Comparison of ENCODE assay signal across 13 cellular contexts in genomic region chr1:110647254-110647891, GRCh38. TPM values are rescaled to one million over a fixed set of nuclear protein-coding genes. Genes with fewer than 3 reads are reported as not detected.
DNase-seq lines count a peak whose midpoint lies in the region; ATAC-seq, FAIRE-seq and TF ChIP-seq lines count a peak whose summit lies in the region.
"Had no signal": no experiment of that assay in that cellular context is flagged by ENCODE, and none has a peak within 500 bp of the region (broad histone marks: within the 10 kb centered on the region; RNA-seq: fewer than 3 reads in every experiment).

No MANE protein-coding gene starts in this region.

- H3K27me3 ChIP-seq in upper lobe of right lung: no peaks in the 10 kb centered on the region

- CTCF ChIA-PET in activated naive CD4-positive, alpha-beta T cell treated with anti-CD3 and anti-CD28 coated beads for 36 hours (lab: Charles Lee): interaction anchor here (0.9 to 7.4 kb wide), 7 partner anchors 10 to 118 kb away, joined by 3 to 135 read pairs (median 15); partner anchors contain the start of gene KCNA3

- H3K4me3 Mint-ChIP-seq in activated naive CD4-positive, alpha-beta T cell treated with anti-CD3 and anti-CD28 coated beads for 36 hours: peak overlapping the region; percentile 11
- no peak overlapping the region for H3K4me3 Mint-ChIP-seq in T-helper 2 cell treated with Interferon-gamma antibody and Interleukin-4, amounts not matched to agents 5 μg/mL and 100 μg/mL, for 36 hours
- H3K4me3 Mint-ChIP-seq: activated T-helper 1 cell treated with anti-CD3 and anti-CD28 coated beads, Interleukin-12 subunit alpha, Interleukin-12 subunit beta, Interleukin-2, Interleukin-4 antibody, amounts not matched to agents 30 ng/mL and 10 ng/mL and 1 ng/mL, durations not matched to agents 14 hours and 24 hours and 36 hours; H9; T-helper 1 cell treated with Interleukin-12 subunit alpha and Interleukin-12 subunit beta and Interleukin-4 antibody, amounts not matched to agents 30 μg/mL and 1 μg/mL, for 36 hours had no signal

- TF ChIP-seq CTCF in fibroblast of the aortic adventitia (IDR thresholded peaks at IDR 0.05; ENCODE audit: insufficient read depth, low read length) (no peak), upper lobe of right lung (IDR thresholded peaks at IDR 0.05) (no peak)

- no peaks in the 10 kb centered on the region for H3K9me3 Mint-ChIP-seq in activated naive CD4-positive, alpha-beta T cell treated with anti-CD3 and anti-CD28 coated beads for 36 hours
- no peaks in the 10 kb centered on the region for H3K9me3 Mint-ChIP-seq in T-helper 2 cell treated with Interferon-gamma antibody and Interleukin-4, amounts not matched to agents 5 μg/mL and 100 μg/mL, for 36 hours
- H3K9me3 Mint-ChIP-seq: activated T-helper 1 cell treated with anti-CD3 and anti-CD28 coated beads, Interleukin-12 subunit alpha, Interleukin-12 subunit beta, Interleukin-2, Interleukin-4 antibody, amounts not matched to agents 30 ng/mL and 10 ng/mL and 1 ng/mL, durations not matched to agents 14 hours and 24 hours and 36 hours; H9; immature natural killer cell; T-helper 1 cell treated with Interleukin-12 subunit alpha and Interleukin-12 subunit beta and Interleukin-4 antibody, amounts not matched to agents 30 μg/mL and 1 μg/mL, for 36 hours had no signal

- H3K4me3 ChIP-seq in fibroblast of the aortic adventitia (ENCODE audit: low read depth, low read length) (no peak overlapping the region), upper lobe of right lung (no peak overlapping the region)
- H3K4me3 ChIP-seq: prostate gland had no signal

- intact Hi-C loops in activated naive CD4-positive, alpha-beta T cell treated with anti-CD3 and anti-CD28 coated beads for 36 hours (cut with micrococcal nuclease): loop anchor here (1.0 to 5.0 kb wide), 9 partner anchors 10 to 630 kb away; no protein-coding TSS in a partner anchor
- intact Hi-C loops in upper lobe of right lung (cut with DNase I): no loop called here

- no peaks in the 10 kb centered on the region for H3K27me3 Mint-ChIP-seq in activated naive CD4-positive, alpha-beta T cell treated with anti-CD3 and anti-CD28 coated beads for 36 hours (ENCODE audit: low read depth)
- H3K27me3 Mint-ChIP-seq in T-helper 2 cell treated with Interferon-gamma antibody and Interleukin-4, amounts not matched to agents 5 μg/mL and 100 μg/mL, for 36 hours (ENCODE audit: low read depth): no peaks in the 10 kb centered on the region

- no peak for FAIRE-seq in RCC 7860 (lab: Jason Lieb, UNC)

- peak; percentile 68 for ATAC-seq in upper lobe of right lung

- peak overlapping the region; percentile 49 for H3K27ac ChIP-seq in upper lobe of right lung
- H3K27ac ChIP-seq: prostate gland had no signal

- H3K4me1 Mint-ChIP-seq in activated naive CD4-positive, alpha-beta T cell treated with anti-CD3 and anti-CD28 coated beads for 36 hours (ENCODE audit: low read depth): peaks cover 47% of the 10 kb centered on the region
- H3K4me1 Mint-ChIP-seq in T-helper 2 cell treated with Interferon-gamma antibody and Interleukin-4, amounts not matched to agents 5 μg/mL and 100 μg/mL, for 36 hours (ENCODE audit: low read depth): peaks cover 45% of the 10 kb centered on the region
- H3K4me1 Mint-ChIP-seq: H9 had no signal

- H3K36me3 Mint-ChIP-seq in activated naive CD4-positive, alpha-beta T cell treated with anti-CD3 and anti-CD28 coated beads for 36 hours (ENCODE audit: low read depth): no peaks in the 10 kb centered on the region
- peaks cover 2% of the 10 kb centered on the region for H3K36me3 Mint-ChIP-seq in T-helper 2 cell treated with Interferon-gamma antibody and Interleukin-4, amounts not matched to agents 5 μg/mL and 100 μg/mL, for 36 hours (ENCODE audit: low read depth)
- H3K36me3 Mint-ChIP-seq: immature natural killer cell had no signal

- H3K27ac Mint-ChIP-seq in activated naive CD4-positive, alpha-beta T cell treated with anti-CD3 and anti-CD28 coated beads for 36 hours: no peak overlapping the region
- no peak overlapping the region for H3K27ac Mint-ChIP-seq in T-helper 2 cell treated with Interferon-gamma antibody and Interleukin-4, amounts not matched to agents 5 μg/mL and 100 μg/mL, for 36 hours
- H3K27ac Mint-ChIP-seq: H9; T-helper 1 cell treated with Interleukin-12 subunit alpha and Interleukin-12 subunit beta and Interleukin-4 antibody, amounts not matched to agents 30 μg/mL and 1 μg/mL, for 36 hours had no signal

- H3K36me3 ChIP-seq in upper lobe of right lung: no peaks in the 10 kb centered on the region
- H3K36me3 ChIP-seq: prostate gland had no signal

- H3K9me3 ChIP-seq in upper lobe of right lung: no peaks in the 10 kb centered on the region
- H3K9me3 ChIP-seq: prostate gland had no signal

- no peak for DNase-seq in activated naive CD4-positive, alpha-beta T cell treated with anti-CD3 and anti-CD28 coated beads for 36 hours
- DNase-seq in activated naive CD4-positive, alpha-beta T cell (lab: John Stamatoyannopoulos, UW): no peak
- DNase-seq in RPMI7951 (ENCODE audit: low read depth) (peak; percentile 86), fibroblast of the aortic adventitia (ENCODE audit: low read depth) (peak; percentile 31), upper lobe of right lung (no peak), RCC 7860 (ENCODE audit: low spot score) (no peak), hypothalamus (lab: John Stamatoyannopoulos, UW) (no peak)
- DNase-seq in T-helper 2 cell treated with Interferon-gamma antibody and Interleukin-4, amounts not matched to agents 5 μg/mL and 100 μg/mL, for 36 hours (ENCODE audit: low spot score): no peak
- DNase-seq: H9 had no signal

- H3K4me1 ChIP-seq in upper lobe of right lung: peaks cover 47% of the 10 kb centered on the region
- H3K4me1 ChIP-seq: prostate gland had no signal

RNA-seq across cellular contexts. Expression of gene KCNA3, which starts 27.4 kb away (rescaled TPM):
- 10 to 100 TPM; 15.3 to 15.4 TPM for total RNA-seq in activated naive CD4-positive, alpha-beta T cell treated with anti-CD3 and anti-CD28 coated beads for 36 hours
- under 0.01 and 0.10 TPM in 2 replicates for total RNA-seq in RPMI7951 (2014; rRNA removed; shearing (Covaris generic))
- total RNA-seq in fibroblast of the aortic adventitia (ENCODE audit: low replicate concordance) (under 0.01 TPM in 1 of 2 replicates, not detected in the other), upper lobe of right lung (8.9 TPM)

RNA-seq across cellular contexts. Expression of gene KCNA2, which starts 41.2 kb away (rescaled TPM):
- total RNA-seq in activated naive CD4-positive, alpha-beta T cell treated with anti-CD3 and anti-CD28 coated beads for 36 hours: under 1 TPM; 0.19 to 0.64 TPM
- 0.20 and 0.48 TPM in 2 replicates for total RNA-seq in RPMI7951 (2014; rRNA removed; shearing (Covaris generic))
- total RNA-seq in fibroblast of the aortic adventitia (ENCODE audit: low replicate concordance) (not detected in 2 replicates), upper lobe of right lung (0.64 TPM)

Comparison
In these comparisons a context has a peak if more than half of its experiments do, and no peak if none do; other contexts are left out.
1. DNase-seq: peak in RPMI7951 (single experiment) and fibroblast of the aortic adventitia (single experiment); none in activated naive CD4-positive, alpha-beta T cell treated with anti-CD3 and anti-CD28 coated beads for 36 hours (single experiment), activated naive CD4-positive, alpha-beta T cell (0 of 4), upper lobe of right lung (single experiment), RCC 7860 (single experiment), hypothalamus (0 of 51) and T-helper 2 cell treated with Interferon-gamma antibody and Interleukin-4, amounts not matched to agents 5 μg/mL and 100 μg/mL, for 36 hours (single experiment).